In genomic region chr19:42254083-42254849, GRCh38 we compare ENCODE assay signal across 7 cellular contexts. TPM values are rescaled to one million over a fixed set of nuclear protein-coding genes. Genes with fewer than 3 reads are reported as not detected.
DNase-seq lines count a peak whose midpoint lies in the region; ATAC-seq lines count a peak whose summit lies in the region.

No MANE protein-coding gene starts in this region.

- peaks cover 0 to 2% of the 10 kb centered on the region in 2 donors for H3K27me3 ChIP-seq in aorta (ENCODE audit: control insufficient read depth in 1 of 2, insufficient read depth in 2 of 2, low read length in 1 of 2)

- no peaks in the 10 kb centered on the region for H3K36me3 ChIP-seq in aorta (ENCODE audit: control insufficient read depth in 1 of 2, insufficient read depth in 2 of 2, low read length in 1 of 2)

- H3K9me3 ChIP-seq in aorta (ENCODE audit: control insufficient read depth, low read length): no peaks in the 10 kb centered on the region

- peak overlapping the region; percentile 67 for H3K27ac Mint-ChIP-seq in T-helper 1 cell treated with Interleukin-12 subunit alpha and Interleukin-12 subunit beta and Interleukin-4 antibody, amounts not matched to agents 30 μg/mL and 1 μg/mL, for 36 hours

- no peaks in the 10 kb centered on the region for H3K9me3 Mint-ChIP-seq in T-helper 1 cell treated with Interleukin-12 subunit alpha and Interleukin-12 subunit beta and Interleukin-4 antibody, amounts not matched to agents 30 μg/mL and 1 μg/mL, for 36 hours

- H3K27me3 Mint-ChIP-seq in T-helper 1 cell treated with Interleukin-12 subunit alpha and Interleukin-12 subunit beta and Interleukin-4 antibody, amounts not matched to agents 30 μg/mL and 1 μg/mL, for 36 hours (ENCODE audit: low read depth): peaks cover 10% of the 10 kb centered on the region

- H3K4me1 ChIP-seq in aorta (ENCODE audit: control insufficient read depth in 1 of 2, insufficient read depth in 2 of 2, low read length in 2 of 2): no peaks in the 10 kb centered on the region

- DNase-seq in HUDEP-2 (lab: John Stamatoyannopoulos, UW; ENCODE audit: unreplicated experiment in 76 of 76) (peak in 54 of 76 experiments; percentile 18 to 76 (median 56)), amniotic epithelial cell (ENCODE audit: low read depth) (peak; percentile 51), hepatic stellate cell (ENCODE audit: low spot score) (peak; percentile 62), retina (peak; percentile 82), aorta (peak; percentile 87 to 90)

- intact Hi-C loops in aorta (cut with DNase I): loop anchor here in 1 of 2 donors (2.0 kb wide), 2 partner anchors 15 to 29 kb away; partner anchors contain the start of gene CIC

- peak overlapping the region; percentile 96 to 99 for H3K4me3 ChIP-seq in aorta (ENCODE audit: low read length in 2 of 2)

- ATAC-seq in GM18498 (IDR thresholded peaks at IDR 0.05; ENCODE audit: unreplicated experiment) (peak; percentile 31), aorta (ENCODE audit: low FRiP score) (peak; percentile 45)

- peaks cover 20% of the 10 kb centered on the region for H3K4me1 Mint-ChIP-seq in T-helper 1 cell treated with Interleukin-12 subunit alpha and Interleukin-12 subunit beta and Interleukin-4 antibody, amounts not matched to agents 30 μg/mL and 1 μg/mL, for 36 hours (ENCODE audit: low read depth)

- H3K36me3 Mint-ChIP-seq in T-helper 1 cell treated with Interleukin-12 subunit alpha and Interleukin-12 subunit beta and Interleukin-4 antibody, amounts not matched to agents 30 μg/mL and 1 μg/mL, for 36 hours (ENCODE audit: low read depth): peaks cover 2% of the 10 kb centered on the region

- peak overlapping the region; percentile 97 to 100 for H3K27ac ChIP-seq in aorta (ENCODE audit: low read depth in 1 of 2, low read length in 2 of 2)

- H3K4me3 Mint-ChIP-seq in T-helper 1 cell treated with Interleukin-12 subunit alpha and Interleukin-12 subunit beta and Interleukin-4 antibody, amounts not matched to agents 30 μg/mL and 1 μg/mL, for 36 hours: peak overlapping the region; percentile 74

- 0% methylated on average over 43 to 70 of the region's 70 CpGs for WGBS in aorta, 2 donors

RNA-seq across cellular contexts. Expression of gene ERF, which starts 0.7 kb away (rescaled TPM):
- total RNA-seq in aorta: 10 to 100 TPM; 74.9 to 99.5 TPM
- 10 to 100 TPM; 19.7 to 44.2 TPM for polyA plus RNA-seq in aorta

RNA-seq across cellular contexts. Expression of gene GSK3A, which starts 11.9 kb away (rescaled TPM):
- 10 to 100 TPM; 28.8 to 34.4 TPM for total RNA-seq in aorta
- 10 to 100 TPM; 36.1 to 40.7 TPM for polyA plus RNA-seq in aorta

RNA-seq across cellular contexts. Expression of gene CIC, which starts 14.8 kb away (rescaled TPM):
- total RNA-seq in aorta: 100 to 1,000 TPM; 103 to 104 TPM
- polyA plus RNA-seq in aorta: 10 to 100 TPM; 14.3 to 44.6 TPM

RNA-seq across cellular contexts. Expression of gene ZNF526, which starts 34.2 kb away (rescaled TPM):
- 10 to 100 TPM in 1 of 2 donors, 1 to 10 TPM in 1; 8.2 to 12.3 TPM for total RNA-seq in aorta
- 1 to 10 TPM; 2.6 to 2.8 TPM for polyA plus RNA-seq in aorta

RNA-seq across cellular contexts. Expression of gene DEDD2, which starts 36.8 kb away (rescaled TPM):
- 10 to 100 TPM; 16.4 to 19.6 TPM for total RNA-seq in aorta
- 10 to 100 TPM; 19.8 to 33.8 TPM for polyA plus RNA-seq in aorta

Comparison
In these comparisons a context has a peak if more than half of its experiments do, and no peak if none do; other contexts are left out.
1. Peak in every context shown above with its lines: DNase-seq, ATAC-seq, H3K4me3 ChIP-seq and H3K27ac ChIP-seq.